ENCODE assay signal across 18 cellular contexts in the genomic region with DNA sequence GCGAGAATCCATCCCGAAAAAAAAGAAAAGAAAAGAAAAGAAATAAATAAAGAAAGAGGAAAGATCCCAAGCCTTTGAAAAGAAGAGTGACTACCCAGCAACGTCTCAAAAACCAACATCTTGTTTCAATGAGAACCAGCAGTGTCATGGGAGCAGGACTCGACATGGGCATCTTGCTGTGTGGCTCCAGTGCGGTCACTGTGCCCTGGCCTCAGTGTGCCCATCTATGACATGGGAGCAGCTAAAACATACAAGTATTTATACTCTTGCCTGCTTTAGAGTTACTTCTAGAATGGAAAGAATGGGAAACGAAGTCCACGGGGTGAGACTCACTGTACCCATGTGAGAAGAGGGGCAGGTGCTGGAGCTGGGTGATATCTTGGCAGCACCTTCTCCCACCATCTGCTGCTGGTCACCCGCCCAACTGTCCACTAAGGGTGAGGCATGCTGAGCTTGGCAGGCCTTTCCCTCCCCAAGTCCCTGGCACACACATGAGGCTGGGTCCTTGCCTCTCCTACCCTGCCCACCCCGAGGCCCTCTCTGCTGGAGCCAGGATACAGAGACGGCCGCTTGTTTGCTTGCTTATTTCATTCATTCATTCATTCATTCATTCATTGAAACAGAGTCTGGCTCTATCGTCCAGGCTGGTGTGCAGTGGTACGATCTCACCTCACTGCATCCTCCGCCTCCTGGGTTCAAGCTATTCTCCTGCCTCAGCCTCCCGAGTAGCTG.
"Had no signal": no experiment of that assay in that cellular context is flagged by ENCODE, and none has a peak within 500 bp of the region (broad histone marks: within the 10 kb centered on the region; RNA-seq: fewer than 3 reads in every experiment).

No MANE protein-coding gene starts in this region.

- H3K4me2 ChIP-seq: neural progenitor cell, smooth muscle cell had no signal

- FAIRE-seq: endometrium, frontal cortex had no signal

- H3K36me3 ChIP-seq: neural progenitor cell, suprapubic skin, thyroid gland, uterus had no signal

- H3K9me3 Mint-ChIP-seq: natural killer cell, neural progenitor cell, type B pancreatic cell had no signal

- H3K36me3 Mint-ChIP-seq: natural killer cell, neural progenitor cell, type B pancreatic cell had no signal

- H2AFZ ChIP-seq: neural progenitor cell had no signal

- H3K27ac Mint-ChIP-seq: natural killer cell, neural progenitor cell, type B pancreatic cell had no signal

- H3K27ac ChIP-seq: heart left ventricle, suprapubic skin, thyroid gland, uterus had no signal

- H3K4me1 ChIP-seq: suprapubic skin, thyroid gland, uterus had no signal

- H3K9me3 ChIP-seq: heart left ventricle, mucosa of descending colon, suprapubic skin, thyroid gland, uterus had no signal

- H3K27me3 ChIP-seq: heart left ventricle, neural progenitor cell, suprapubic skin, thyroid gland, uterus had no signal

- ATAC-seq: esophagus mucosa, heart left ventricle, mucosa of descending colon, natural killer cell had no signal

- H3K9ac ChIP-seq: neural progenitor cell had no signal

- H3K4me3 Mint-ChIP-seq: natural killer cell, neural progenitor cell, type B pancreatic cell had no signal

- H3K4me3 ChIP-seq: heart left ventricle, mucosa of descending colon, neural progenitor cell, smooth muscle cell, suprapubic skin, thyroid gland, uterus had no signal

- H3K27me3 Mint-ChIP-seq: type B pancreatic cell had no signal

- H3K4me1 Mint-ChIP-seq: natural killer cell had no signal

- DNase-seq: effector memory CD4-positive, alpha-beta T cell; heart left ventricle; hippocampal formation; mucosa of descending colon; natural killer cell; occipital lobe; posterior cingulate gyrus; stimulated activated CD4-positive, alpha-beta T cell treated with anti-CD3 and anti-CD28 coated beads, Interleukin-2, amount 100 ng/mL, for 48 hours; stimulated activated naive CD4-positive, alpha-beta T cell treated with Interleukin-2 at 50 U/mL for 16 hours; thyroid gland; uterus had no signal
